In the genomic region with DNA sequence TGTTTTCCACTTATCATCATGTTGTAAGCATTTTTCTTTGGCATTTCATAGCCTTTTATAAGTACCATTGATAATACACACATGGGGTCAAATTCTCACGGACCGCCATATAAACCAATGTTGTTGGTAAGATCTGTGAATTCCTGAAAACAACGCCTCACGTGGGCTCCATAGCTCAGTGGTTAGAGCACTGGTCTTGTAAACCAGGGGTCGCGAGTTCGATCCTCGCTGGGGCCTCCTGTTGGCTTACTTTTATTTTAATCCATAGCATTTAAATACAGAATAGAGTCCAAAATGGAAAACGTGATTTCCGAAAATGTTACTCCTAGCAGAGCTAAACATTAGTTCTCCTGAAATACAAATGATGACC, we compare ENCODE assay signal across 8 cellular contexts.
DNase-seq lines count a peak whose midpoint lies in the region; ATAC-seq and TF ChIP-seq lines count a peak whose summit lies in the region.

No MANE protein-coding gene starts in this region.

- H3K4me1 ChIP-seq in colonic mucosa = no peaks in the 10 kb centered on the region
- H3K4me1 ChIP-seq in liver (ENCODE audit: control insufficient read depth in 4 of 4, insufficient read depth in 4 of 4, low read length in 3 of 4) = peaks cover 4 to 14% (median 10%) of the 10 kb centered on the region in 4 donors

- no peak overlapping the region for H3K9ac ChIP-seq in colonic mucosa (ENCODE audit: low read depth in 2 of 2, low read length in 2 of 2)
- H3K9ac ChIP-seq in liver (ENCODE audit: low read depth in 1 of 2, low read length in 2 of 2) = peak overlapping the region in 1 of 2 donors; percentile 36

- H3K27me3 ChIP-seq in colonic mucosa (no peaks in the 10 kb centered on the region), liver (ENCODE audit: control insufficient read depth in 4 of 4, insufficient read depth in 4 of 4, low read length in 3 of 4) (no peaks in the 10 kb centered on the region)

- CTCF ChIA-PET in GM10248 (lab: Yijun Ruan, JAX) = interaction anchor here (0.6 to 4.5 kb wide), 43 partner anchors 10 to 739 kb away, joined by 3 to 67 read pairs (median 4); partner anchors contain the start of genes AIDA, BROX and TAF1A
- CTCF ChIA-PET in activated CD4-positive, alpha-beta T cell treated with anti-CD3 and anti-CD28 coated beads for 36 hours (lab: Charles Lee) = interaction anchor here (0.7 to 5.4 kb wide), 16 partner anchors 9 to 503 kb away, joined by 3 to 56 read pairs (median 3); no protein-coding TSS in a partner anchor

- H3K9me3 ChIP-seq in colonic mucosa (no peaks in the 10 kb centered on the region), liver (ENCODE audit: control insufficient read depth in 4 of 4, low read length in 3 of 4) (no peaks in the 10 kb centered on the region)

- intact Hi-C loops in activated CD4-positive, alpha-beta T cell treated with anti-CD3 and anti-CD28 coated beads for 36 hours (cut with DNase I, micrococcal nuclease) = loop anchor here (1.0 to 10.0 kb wide), 13 partner anchors 124 to 720 kb away; partner anchors contain the start of genes AIDA (in 2 of the 2), BROX (in 2 of the 2), MIA3 (in 2 of the 2) and DISP1 (in 1 of the 2)
- intact Hi-C loops in colonic mucosa (cut with DNase I) = loop anchor here (2.0 to 10.0 kb wide), 3 partner anchors 170 to 617 kb away; no protein-coding TSS in a partner anchor

- H3K27ac Mint-ChIP-seq in activated CD4-positive, alpha-beta T cell treated with anti-CD3 and anti-CD28 coated beads for 36 hours = peak overlapping the region; percentile 64

- H3K4me3 ChIP-seq in colonic mucosa (peak overlapping the region; percentile 14), liver (ENCODE audit: low read depth in 1 of 3, low read length in 3 of 3) (peak overlapping the region in 2 of 3 donors; percentile 12 to 37)

- TF ChIP-seq CTCF in GM10248 (IDR thresholded peaks at IDR 0.05; ENCODE audit: control extremely low read depth, extremely low read depth, low read depth, missing control alignments) (no peak), colonic mucosa (IDR thresholded peaks at IDR 0.05) (no peak), liver (IDR thresholded peaks at IDR 0.05; ENCODE audit: low read depth, low read length, missing input control) (no peak)

- no peaks in the 10 kb centered on the region for H3K9me3 Mint-ChIP-seq in activated CD4-positive, alpha-beta T cell treated with anti-CD3 and anti-CD28 coated beads for 36 hours (ENCODE audit: low read depth)

- no peaks in the 10 kb centered on the region for H3K27me3 Mint-ChIP-seq in activated CD4-positive, alpha-beta T cell treated with anti-CD3 and anti-CD28 coated beads for 36 hours

- ATAC-seq in HG02759 (IDR thresholded peaks at IDR 0.05; ENCODE audit: unreplicated experiment) = peak; percentile 26
- ATAC-seq in activated CD4-positive, alpha-beta T cell treated with anti-CD3 and anti-CD28 coated beads for 36 hours = peak; percentile 60

- 35% methylated on average over 10 of the region's 10 CpGs for WGBS in liver

- peak overlapping the region; percentile 63 for H3K4me3 Mint-ChIP-seq in activated CD4-positive, alpha-beta T cell treated with anti-CD3 and anti-CD28 coated beads for 36 hours

- peaks cover 11% of the 10 kb centered on the region for H3K4me1 Mint-ChIP-seq in activated CD4-positive, alpha-beta T cell treated with anti-CD3 and anti-CD28 coated beads for 36 hours

- no peaks in the 10 kb centered on the region for H3K36me3 Mint-ChIP-seq in activated CD4-positive, alpha-beta T cell treated with anti-CD3 and anti-CD28 coated beads for 36 hours (ENCODE audit: low read depth)

- no peak for TF ChIP-seq RAD21 in liver (IDR thresholded peaks at IDR 0.05)

- H3K27ac ChIP-seq in colonic mucosa (peak overlapping the region; percentile 7), liver (ENCODE audit: low read depth in 1 of 2, low read length in 2 of 2) (peak overlapping the region; percentile 95 to 96)

- H3K36me3 ChIP-seq in colonic mucosa = no peaks in the 10 kb centered on the region
- no peaks in the 10 kb centered on the region for H3K36me3 ChIP-seq in liver (ENCODE audit: control insufficient read depth in 4 of 4, insufficient read depth in 3 of 4, low read depth in 1 of 4, low read length in 3 of 4)

- DNase-seq in GM10248 (ENCODE audit: extremely low spot score) (peak; percentile 42), NCI-H1694 (lab: John Stamatoyannopoulos, UW) (peak; percentile 93), colonic mucosa (peak; percentile 44), NCI-H128 (lab: John Stamatoyannopoulos, UW; ENCODE audit: unreplicated experiment) (no peak)
- peak; percentile 88 for DNase-seq in activated CD4-positive, alpha-beta T cell treated with anti-CD3 and anti-CD28 coated beads for 36 hours
- peak; percentile 64 to 71 for DNase-seq in stimulated activated CD4-positive, alpha-beta T cell treated with anti-CD3 and anti-CD28 coated beads, Interleukin-4, amount 100 ng/mL, for 48 hours (ENCODE audit: low read depth in 2 of 2)

- POLR2A ChIA-PET in GM10248 (lab: Yijun Ruan, JAX) = no interaction called here
- POLR2A ChIA-PET in activated CD4-positive, alpha-beta T cell treated with anti-CD3 and anti-CD28 coated beads for 36 hours (lab: Charles Lee) = no interaction called here

TF ChIP-seq in liver, 16 proteins besides CTCF, POLR2A, EP300 and RAD21:
- no peak for TF ChIP-seq REST (IDR thresholded peaks at IDR 0.05)
- TF ChIP-seq, protein P1, sequence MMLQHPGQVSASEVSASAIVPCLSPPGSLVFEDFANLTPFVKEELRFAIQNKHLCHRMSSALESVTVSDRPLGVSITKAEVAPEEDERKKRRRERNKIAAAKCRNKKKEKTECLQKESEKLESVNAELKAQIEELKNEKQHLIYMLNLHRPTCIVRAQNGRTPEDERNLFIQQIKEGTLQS (IDR thresholded peaks at IDR 0.05) = peak; percentile 91
TF ChIP-seq in liver: peak in this region for 1.
